ENCODE assay signal across 8 cellular contexts in the genomic region with DNA sequence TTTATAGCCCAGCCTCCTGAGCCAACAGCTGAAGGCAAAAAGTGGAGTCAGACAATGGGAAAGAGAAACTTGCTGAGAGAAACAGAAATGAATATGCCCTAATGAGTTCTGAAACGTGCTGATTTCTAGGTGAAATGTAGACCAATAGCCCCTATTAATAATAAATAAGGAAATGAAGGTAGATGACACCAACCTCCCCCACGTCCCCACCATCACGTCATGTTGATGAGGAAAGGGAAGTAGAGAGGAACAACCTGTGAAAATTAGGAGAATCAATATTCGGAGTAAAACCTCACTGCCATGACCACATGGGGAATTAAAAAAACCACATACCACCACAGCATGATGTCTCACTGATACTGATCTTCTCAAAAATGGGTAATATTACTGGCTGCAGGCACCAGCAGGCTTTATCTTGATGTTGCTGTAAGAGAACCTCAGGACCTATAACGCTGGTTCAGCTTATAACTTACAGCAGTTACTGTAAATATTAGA.
DNase-seq lines count a peak whose midpoint lies in the region; ATAC-seq, FAIRE-seq and TF ChIP-seq lines count a peak whose summit lies in the region.

No MANE protein-coding gene starts in this region.

- no peak overlapping the region for H2AK5ac ChIP-seq in trophoblast cell (ENCODE audit: low read length)

- no peaks in the 10 kb centered on the region for H3K79me1 ChIP-seq in trophoblast cell (ENCODE audit: low read length)

- H3K4me2 ChIP-seq in trophoblast cell (ENCODE audit: low read length) = no peak overlapping the region

- H2BK12ac ChIP-seq in trophoblast cell (ENCODE audit: low read length) = no peak overlapping the region

- no peak overlapping the region for H4K8ac ChIP-seq in trophoblast cell (ENCODE audit: low read depth, low read length)

- ATAC-seq in GM19025 (IDR thresholded peaks at IDR 0.05; ENCODE audit: low read depth, unreplicated experiment) (peak; percentile 49), HG03175 (IDR thresholded peaks at IDR 0.05; ENCODE audit: unreplicated experiment) (peak; percentile 68), sciatic nerve (no peak)

- no peaks in the 10 kb centered on the region for H3K27me3 ChIP-seq in trophoblast cell (ENCODE audit: insufficient read depth, low read length)

- intact Hi-C loops in sciatic nerve (cut with DNase I) = no loop called here

- H3K79me2 ChIP-seq in trophoblast cell (ENCODE audit: control insufficient read depth, insufficient read depth, low read length, poor library complexity) = no peaks in the 10 kb centered on the region

- H3K18ac ChIP-seq in trophoblast cell (ENCODE audit: low read length) = no peak overlapping the region

- H4K91ac ChIP-seq in trophoblast cell (ENCODE audit: low read depth, low read length) = no peak overlapping the region

- H3K36me3 ChIP-seq in trophoblast cell (ENCODE audit: control insufficient read depth in 1 of 2, insufficient read depth in 2 of 2, low read length in 2 of 2) = no peaks in the 10 kb centered on the region

- H3K9ac ChIP-seq in trophoblast cell (ENCODE audit: low read length) = no peak overlapping the region

- H2BK120ac ChIP-seq in trophoblast cell (ENCODE audit: insufficient read depth, low read length, poor library complexity) = no peak overlapping the region

- H3K9me3 ChIP-seq in trophoblast cell (ENCODE audit: insufficient read depth, low read depth, low read length) = no peaks in the 10 kb centered on the region

- DNase-seq in activated CD4-positive, alpha-beta T cell treated with anti-CD3 and anti-CD28 coated beads, Interleukin-2, amount 50 U/mL, for 1 hour = peak; percentile 33
- DNase-seq in trophoblast cell (peak; percentile 89 to 95), C1 segment of cervical spinal cord (lab: John Stamatoyannopoulos, UW) (no peak), sciatic nerve (ENCODE audit: low spot score) (no peak), NCI-H1694 treated with DMSO at 0.1 percent for 48 hours (lab: John Stamatoyannopoulos, UW) (no peak), H54 (ENCODE audit: insufficient read length, low spot score) (no peak)

- no peak overlapping the region for H3K4me3 ChIP-seq in trophoblast cell (ENCODE audit: low read depth, low read length)

- no peak overlapping the region for H3K4ac ChIP-seq in trophoblast cell (ENCODE audit: low read depth, low read length)

- WGBS in trophoblast cell (ENCODE audit: extremely low coverage, insufficient coverage, insufficient read length) = no CpG with 5 or more reads among the region's 5 CpGs

- H2AFZ ChIP-seq in trophoblast cell (ENCODE audit: insufficient read depth, low read length, poor library complexity) = no peak overlapping the region

- H4K12ac ChIP-seq in trophoblast cell (ENCODE audit: low read depth, low read length) = no peak overlapping the region

- no peak overlapping the region for H3K27ac ChIP-seq in trophoblast cell (ENCODE audit: low read depth, low read length)

- H3K14ac ChIP-seq in trophoblast cell (ENCODE audit: low read length) = no peak overlapping the region

- H3K4me1 ChIP-seq in trophoblast cell (ENCODE audit: control insufficient read depth in 1 of 2, insufficient read depth in 2 of 2, low read length in 2 of 2) = no peaks in the 10 kb centered on the region

- H2BK5ac ChIP-seq in trophoblast cell (ENCODE audit: low read depth, low read length, poor library complexity) = no peak overlapping the region

- no peak for TF ChIP-seq POLR2A in H54 (IDR thresholded peaks at IDR 0.05; ENCODE audit: low read depth, low read length)

- H3K23ac ChIP-seq in trophoblast cell (ENCODE audit: low read length) = no peak overlapping the region

- no peak for FAIRE-seq in H54 (lab: Jason Lieb, UNC)

Comparison
In these comparisons a context has a peak if more than half of its experiments do, and no peak if none do; other contexts are left out.
1. DNase-seq: peak in activated CD4-positive, alpha-beta T cell treated with anti-CD3 and anti-CD28 coated beads, Interleukin-2, amount 50 U/mL, for 1 hour (single experiment) and trophoblast cell (2 of 2); none in C1 segment of cervical spinal cord (0 of 14), sciatic nerve (single experiment), NCI-H1694 treated with DMSO at 0.1 percent for 48 hours (single experiment) and H54 (single experiment).